In genomic region chr2:4047961-4048891, GRCh38 we compare ENCODE assay signal across 11 cellular contexts.
A peak's percentile ranks its signal among the peaks of the same experiment; 100 is the strongest.
DNase-seq lines count a peak whose midpoint lies in the region; ATAC-seq lines count a peak whose summit lies in the region.
"Had no signal": no experiment of that assay in that cellular context is flagged by ENCODE, and none has a peak within 500 bp of the region (broad histone marks: within the 10 kb centered on the region; RNA-seq: fewer than 3 reads in every experiment).

No MANE protein-coding gene starts in this region.

- peak; percentile 7 to 9 for DNase-seq in activated CD4-positive, alpha-beta T cell treated with anti-CD3 and anti-CD28 coated beads, Interleukin-2, amount 50 U/mL, for 48 hours
- DNase-seq in kidney tubule cell (ENCODE audit: low spot score), result peak; percentile 35
- DNase-seq in NCI-H1436 treated with DMSO at 0.1 percent for 48 hours (lab: John Stamatoyannopoulos, UW), result no peak
- DNase-seq in COR-L47 (lab: John Stamatoyannopoulos, UW), result no peak
- DNase-seq: cortex of kidney, NCI-H2227 treated with DMSO at 0.1 percent for 48 hours had no signal

- ATAC-seq in GM18867 (IDR thresholded peaks at IDR 0.05; ENCODE audit: unreplicated experiment) (peak; percentile 85), HG03060 (IDR thresholded peaks at IDR 0.05; ENCODE audit: low read depth, unreplicated experiment) (peak; percentile 59), HG02938 (IDR thresholded peaks at IDR 0.05; ENCODE audit: unreplicated experiment) (no peak), HG02763 (IDR thresholded peaks at IDR 0.05; ENCODE audit: unreplicated experiment) (no peak)
- ATAC-seq: mucosa of descending colon had no signal

Comparison
In these comparisons a context has a peak if more than half of its experiments do, and no peak if none do; other contexts are left out.
1. ATAC-seq: peak in GM18867 (single experiment) and HG03060 (single experiment); none in HG02938 (single experiment) and HG02763 (single experiment).
2. DNase-seq: peak in activated CD4-positive, alpha-beta T cell treated with anti-CD3 and anti-CD28 coated beads, Interleukin-2, amount 50 U/mL, for 48 hours (2 of 2) and kidney tubule cell (single experiment); none in NCI-H1436 treated with DMSO at 0.1 percent for 48 hours (single experiment) and COR-L47 (single experiment).